Comparison of ENCODE assay signal across 12 cellular contexts in genomic region chr11:66106786-66107599, GRCh38. TPM values are rescaled to one million over a fixed set of nuclear protein-coding genes. Genes with fewer than 3 reads are reported as not detected.
A peak's percentile ranks its signal among the peaks of the same experiment; 100 is the strongest.
DNase-seq lines count a peak whose midpoint lies in the region; ATAC-seq, FAIRE-seq and TF ChIP-seq lines count a peak whose summit lies in the region.
"Had no signal": no experiment of that assay in that cellular context is flagged by ENCODE, and none has a peak within 500 bp of the region (broad histone marks: within the 10 kb centered on the region; RNA-seq: fewer than 3 reads in every experiment).

No MANE protein-coding gene starts in this region.

- DNase-seq in DMS53 treated with DMSO at 0.1 percent for 48 hours (lab: John Stamatoyannopoulos, UW; ENCODE audit: unreplicated experiment) (peak; percentile 68), HTR-8/SVneo (ENCODE audit: insufficient read length, low spot score) (peak; percentile 56), natural killer cell (no peak), NCI-H2196 treated with DMSO at 0.1 percent for 48 hours (lab: John Stamatoyannopoulos, UW; ENCODE audit: unreplicated experiment) (no peak), frontal cortex (ENCODE audit: low spot score in 2 of 2) (no peak), DMS 273 treated with DMSO at 0.1 percent for 48 hours (lab: John Stamatoyannopoulos, UW) (no peak)
- no peak for DNase-seq in activated naive CD4-positive, alpha-beta T cell treated with anti-CD3 and anti-CD28 coated beads, Interleukin-2, amount 10 ng/mL, durations not matched to agents 7 days and 5 days
- DNase-seq: activated effector memory CD4-positive, alpha-beta T cell treated with anti-CD3 and anti-CD28 coated beads, Interleukin-2, amount 50 U/mL, for 16 hours had no signal

- H3K9me3 Mint-ChIP-seq in activated naive CD4-positive, alpha-beta T cell treated with anti-CD3 and anti-CD28 coated beads, Interleukin-2, amount 10 ng/mL, durations not matched to agents 7 days and 5 days = no peaks in the 10 kb centered on the region
- peaks cover 0 to 2% of the 10 kb centered on the region in 2 donors for H3K9me3 Mint-ChIP-seq in natural killer cell
- H3K9me3 Mint-ChIP-seq: IgD-negative memory B cell had no signal

- H3K27ac Mint-ChIP-seq in activated naive CD4-positive, alpha-beta T cell treated with anti-CD3 and anti-CD28 coated beads, Interleukin-2, amount 10 ng/mL, durations not matched to agents 7 days and 5 days = peak overlapping the region; percentile 47
- H3K27ac Mint-ChIP-seq in natural killer cell = peak overlapping the region; percentile 85 to 92
- H3K27ac Mint-ChIP-seq: IgD-negative memory B cell had no signal

- peak in 2 of 3 donors; percentile 41 to 48 for ATAC-seq in natural killer cell
- ATAC-seq in GM21515 (IDR thresholded peaks at IDR 0.05; ENCODE audit: unreplicated experiment) = no peak
- ATAC-seq: SK-N-SH treated with all-trans-retinoic acid at 6 μM for 48 hours had no signal

- CTCF ChIA-PET in activated naive CD4-positive, alpha-beta T cell treated with anti-CD3 and anti-CD28 coated beads, Interleukin-2, amount 10 ng/mL, durations not matched to agents 7 days and 5 days (lab: Charles Lee) = no interaction called here

- peaks cover 37% of the 10 kb centered on the region for H3K36me3 Mint-ChIP-seq in activated naive CD4-positive, alpha-beta T cell treated with anti-CD3 and anti-CD28 coated beads, Interleukin-2, amount 10 ng/mL, durations not matched to agents 7 days and 5 days
- no peaks in the 10 kb centered on the region for H3K36me3 Mint-ChIP-seq in natural killer cell

- intact Hi-C loops in natural killer cell (cut with micrococcal nuclease) = no loop called here

- no peak overlapping the region for H3K4me3 Mint-ChIP-seq in activated naive CD4-positive, alpha-beta T cell treated with anti-CD3 and anti-CD28 coated beads, Interleukin-2, amount 10 ng/mL, durations not matched to agents 7 days and 5 days
- peak overlapping the region; percentile 85 for H3K4me3 Mint-ChIP-seq in natural killer cell

- no peak for TF ChIP-seq CTCF in natural killer cell (IDR thresholded peaks at IDR 0.05)

- peak; percentile 96 for FAIRE-seq in HTR-8/SVneo (lab: Jason Lieb, UNC)
- no peak for FAIRE-seq in frontal cortex (lab: Jason Lieb, UNC)
- FAIRE-seq: endometrium had no signal

- H3K27me3 Mint-ChIP-seq in activated naive CD4-positive, alpha-beta T cell treated with anti-CD3 and anti-CD28 coated beads, Interleukin-2, amount 10 ng/mL, durations not matched to agents 7 days and 5 days = no peaks in the 10 kb centered on the region
- H3K27me3 Mint-ChIP-seq in natural killer cell (ENCODE audit: low read depth in 2 of 2) = no peaks in the 10 kb centered on the region
- H3K27me3 Mint-ChIP-seq: IgD-negative memory B cell had no signal

- H3K4me1 Mint-ChIP-seq in activated naive CD4-positive, alpha-beta T cell treated with anti-CD3 and anti-CD28 coated beads, Interleukin-2, amount 10 ng/mL, durations not matched to agents 7 days and 5 days = peaks cover 67% of the 10 kb centered on the region
- H3K4me1 Mint-ChIP-seq in natural killer cell = peaks cover 49 to 66% of the 10 kb centered on the region in 2 donors

RNA-seq across cellular contexts. Expression of gene PACS1, which starts 36.9 kb away (rescaled TPM):
- total RNA-seq in natural killer cell (100 to 1,000 TPM; 176 to 204 (median 186) TPM), frontal cortex (29.3 TPM)

RNA-seq across cellular contexts. Expression of gene SF3B2, which starts 54.8 kb away (rescaled TPM):
- total RNA-seq in natural killer cell (100 to 1,000 TPM; 249 to 269 (median 253) TPM), frontal cortex (90.9 TPM)

RNA-seq across cellular contexts. Expression of gene GAL3ST3, which starts 58.0 kb away (rescaled TPM):
- total RNA-seq in natural killer cell = not detected
- 10.6 TPM for total RNA-seq in frontal cortex

Comparison
In these comparisons a context has a peak if more than half of its experiments do, and no peak if none do; other contexts are left out.
1. DNase-seq: peak in DMS53 treated with DMSO at 0.1 percent for 48 hours (single experiment) and HTR-8/SVneo (single experiment); none in activated naive CD4-positive, alpha-beta T cell treated with anti-CD3 and anti-CD28 coated beads, Interleukin-2, amount 10 ng/mL, durations not matched to agents 7 days and 5 days (single experiment), natural killer cell (single experiment), NCI-H2196 treated with DMSO at 0.1 percent for 48 hours (single experiment), frontal cortex (0 of 2) and DMS 273 treated with DMSO at 0.1 percent for 48 hours (single experiment).
2. RNA of gene GAL3ST3, which starts 58.0 kb away (total RNA-seq): 10.6 TPM in frontal cortex (single experiment); not detected in natural killer cell; every median in the first group is over 10 times any median in the second.